ENCODE assay signal across 12 cellular contexts in the genomic region with DNA sequence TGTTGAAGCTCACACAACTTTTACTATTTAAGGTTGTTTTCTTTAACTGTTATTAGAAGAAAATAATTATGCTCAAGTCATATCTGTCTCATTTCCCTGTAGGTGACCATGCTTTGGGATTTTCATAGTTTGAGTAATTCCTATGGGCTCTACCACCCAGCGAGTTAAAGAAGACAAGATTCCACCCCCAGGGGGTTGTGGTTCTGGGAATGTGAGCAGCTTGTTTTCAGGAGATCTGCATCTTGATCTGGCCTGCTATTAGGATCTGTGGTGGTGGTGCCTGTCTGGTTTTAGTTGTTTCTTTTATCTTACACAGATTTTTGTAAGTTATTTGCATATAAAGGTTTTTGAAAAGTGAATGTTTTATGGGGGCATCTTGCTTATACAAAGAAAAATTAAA. TPM values are rescaled to one million over a fixed set of nuclear protein-coding genes. Genes with fewer than 3 reads are reported as not detected.
DNase-seq lines count a peak whose midpoint lies in the region; ATAC-seq and TF ChIP-seq lines count a peak whose summit lies in the region.
"Had no signal": no experiment of that assay in that cellular context is flagged by ENCODE, and none has a peak within 500 bp of the region (broad histone marks: within the 10 kb centered on the region; RNA-seq: fewer than 3 reads in every experiment).

No MANE protein-coding gene starts in this region.

- H3K36me3 Mint-ChIP-seq in brain, result peaks cover 63% of the 10 kb centered on the region

- ATAC-seq in HG03354 (IDR thresholded peaks at IDR 0.05; ENCODE audit: poor library complexity, severe bottlenecking, unreplicated experiment) (no peak), GM18861 (IDR thresholded peaks at IDR 0.05; ENCODE audit: unreplicated experiment) (no peak)

- H3K27ac Mint-ChIP-seq in brain, result peak overlapping the region in 4 of 5 experiments; percentile 44 to 79 (median 67)
- H3K27ac Mint-ChIP-seq: CD14-positive monocyte had no signal

- TF ChIP-seq CTCF in brain (conservative IDR thresholded peaks at IDR 0.05), result no peak

- H3K4me1 Mint-ChIP-seq in brain, result peaks cover 27% of the 10 kb centered on the region

- H3K27me3 Mint-ChIP-seq in brain, result no peaks in the 10 kb centered on the region

- peak overlapping the region in 2 of 5 experiments; percentile 16 to 37 for H3K4me3 Mint-ChIP-seq in brain
- H3K4me3 Mint-ChIP-seq: CD14-positive monocyte had no signal

- peak; percentile 76 for DNase-seq in ELF-1 (ENCODE audit: low read depth, low spot score)
- peak; percentile 86 for DNase-seq in M059J (ENCODE audit: low read depth)
- DNase-seq in myocyte (ENCODE audit: low read depth), result peak; percentile 26
- no peak for DNase-seq in SHP77 treated with DMSO at 0.1 percent for 48 hours (lab: John Stamatoyannopoulos, UW)
- DNase-seq: activated gamma-delta T cell; SIG-M5; stimulated activated CD4-positive, alpha-beta T cell treated with anti-CD3 and anti-CD28 coated beads, Interleukin-2, amount 100 ng/mL, for 48 hours; uterus had no signal

- H3K9me3 Mint-ChIP-seq in brain, result peaks cover 11 to 26% (median 20%) of the 10 kb centered on the region in 5 experiments

RNA-seq across cellular contexts. Expression of a gene that starts 20.2 kb away (rescaled TPM):
- total RNA-seq in M059J (2014; rRNA removed; shearing (Covaris generic)), result 18.2 and 23.1 TPM in 2 replicates
- 11.8 TPM for polyA plus RNA-seq in brain (ENCODE audit: insufficient read depth, low read depth, low replicate concordance)
- 48.7 and 71.2 TPM in 2 replicates for total RNA-seq in myocyte
- 7.8 TPM for polyA plus RNA-seq in myocyte (2012)
